In the genomic region with DNA sequence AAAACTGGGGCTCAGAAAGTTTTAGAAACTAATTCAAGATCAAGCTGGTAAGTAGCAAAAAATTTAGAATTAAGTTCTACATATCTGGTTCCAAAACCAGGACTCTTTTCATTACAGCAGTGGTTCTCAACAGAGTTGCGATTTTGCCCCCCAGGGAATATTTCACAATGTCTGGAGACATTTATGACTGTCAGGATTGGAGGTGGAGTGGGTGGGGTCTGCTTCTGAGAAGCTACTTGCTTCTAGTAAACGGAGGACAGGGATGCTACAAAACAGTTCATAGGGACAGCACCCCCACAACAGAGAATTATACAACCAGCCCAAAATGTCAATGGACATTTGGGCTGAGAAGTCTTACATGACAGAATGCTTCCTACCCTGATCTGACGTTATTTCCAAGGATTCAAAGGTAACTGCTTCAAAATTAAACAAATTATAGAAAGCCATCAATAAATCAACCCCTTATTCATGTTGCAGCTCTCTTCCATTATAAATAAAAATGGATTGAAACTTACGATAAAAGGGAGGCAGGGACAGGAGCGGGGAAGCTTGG, we compare ENCODE assay signal across 8 cellular contexts. TPM values are rescaled to one million over a fixed set of nuclear protein-coding genes. Genes with fewer than 3 reads are reported as not detected.
DNase-seq lines count a peak whose midpoint lies in the region; ATAC-seq and TF ChIP-seq lines count a peak whose summit lies in the region.

No MANE protein-coding gene starts in this region.

- H3K4me1 ChIP-seq in mesendoderm (ENCODE audit: control insufficient read depth, low read depth, low read length) (no peaks in the 10 kb centered on the region), aorta (ENCODE audit: control insufficient read depth in 1 of 2, insufficient read depth in 2 of 2, low read length in 2 of 2) (no peaks in the 10 kb centered on the region)

- no peak overlapping the region for H3K23ac ChIP-seq in mesendoderm (ENCODE audit: low read length)

- H3K27me3 Mint-ChIP-seq in CD14-positive monocyte (ENCODE audit: low read depth in 3 of 3) = peaks cover 7 to 15% (median 11%) of the 10 kb centered on the region in 3 donors

- H3K56ac ChIP-seq in mesendoderm (ENCODE audit: low read length) = no peak overlapping the region

- no peak overlapping the region for H4K8ac ChIP-seq in mesendoderm (ENCODE audit: low read depth, low read length)

- TF ChIP-seq CTCF in CD14-positive monocyte (IDR thresholded peaks at IDR 0.05) (no peak), cardiac fibroblast (IDR thresholded peaks at IDR 0.05; ENCODE audit: low read depth, low read length) (no peak)

- H3K4me2 ChIP-seq in mesendoderm (ENCODE audit: low read length) = peak overlapping the region; percentile 2

- H3K79me1 ChIP-seq in mesendoderm (ENCODE audit: low read length) = no peaks in the 10 kb centered on the region

- no peak overlapping the region for H3K18ac ChIP-seq in mesendoderm (ENCODE audit: low read length)

- no peak overlapping the region for H3K4ac ChIP-seq in mesendoderm (ENCODE audit: low read depth, low read length)

- DNase-seq in CD14-positive monocyte (ENCODE audit: low spot score) (no peak), Kasumi-1 (lab: John Stamatoyannopoulos, UW) (peak; percentile 37 to 39), cardiac fibroblast (ENCODE audit: low read depth in 2 of 2) (peak; percentile 27 to 48), mesendoderm (no peak), aorta (no peak)

- peak overlapping the region; percentile 97 to 98 for H3K4me3 Mint-ChIP-seq in CD14-positive monocyte

- no peaks in the 10 kb centered on the region for H3K36me3 Mint-ChIP-seq in CD14-positive monocyte

- H3K79me2 ChIP-seq in mesendoderm (ENCODE audit: control insufficient read depth, insufficient read depth, low read length) = no peaks in the 10 kb centered on the region

- whole genome bisulfite sequencing in mesendoderm (ENCODE audit: extremely low coverage, insufficient coverage, low lambda C conversion rate) = no CpG with 5 or more reads among the region's 5 CpGs
- 2% methylated on average over 5 of the region's 5 CpGs for WGBS in aorta, 2 donors

- H3K27ac Mint-ChIP-seq in CD14-positive monocyte = peak overlapping the region in 6 of 7 donors; percentile 90 to 95 (median 92)

- H2BK120ac ChIP-seq in mesendoderm (ENCODE audit: low read depth, low read length) = no peak overlapping the region

- H3K9me3 ChIP-seq in aorta (ENCODE audit: control insufficient read depth, low read length) = no peaks in the 10 kb centered on the region

- peaks cover 18% of the 10 kb centered on the region for H3K4me1 Mint-ChIP-seq in CD14-positive monocyte

- H3K4me3 ChIP-seq in cardiac fibroblast (replicated peaks in 1 of 2; ENCODE audit: low read depth in 2 of 2, low read length in 2 of 2) = peak overlapping the region; percentile 62 to 80
- H3K4me3 ChIP-seq in mesendoderm (ENCODE audit: low read length) = no peak overlapping the region
- peak overlapping the region; percentile 60 to 95 for H3K4me3 ChIP-seq in aorta (ENCODE audit: low read length in 2 of 2)

- ATAC-seq in aorta (ENCODE audit: low FRiP score) = no peak
- no peak for ATAC-seq in GM19035 (IDR thresholded peaks at IDR 0.05; ENCODE audit: unreplicated experiment)
- ATAC-seq in GM18873 (IDR thresholded peaks at IDR 0.05; ENCODE audit: low FRiP score, unreplicated experiment) = no peak
- no peak for ATAC-seq in HG03280 (IDR thresholded peaks at IDR 0.05; ENCODE audit: unreplicated experiment)

- H3K36me3 ChIP-seq in mesendoderm (ENCODE audit: control insufficient read depth, insufficient read depth, low read length) (no peaks in the 10 kb centered on the region), aorta (ENCODE audit: control insufficient read depth in 1 of 2, insufficient read depth in 2 of 2, low read length in 1 of 2) (no peaks in the 10 kb centered on the region)

- H3K9me3 Mint-ChIP-seq in CD14-positive monocyte = no peaks in the 10 kb centered on the region

- intact Hi-C loops in CD14-positive monocyte (cut with micrococcal nuclease) (loop anchor here in 1 of 2 donors (10.0 kb wide), 1 partner anchor 380 kb away; the partner anchor contains the start of gene GPR65), aorta (cut with DNase I) (loop anchor here in 1 of 2 donors (10.0 kb wide), 1 partner anchor 370 kb away; no protein-coding TSS in a partner anchor)

- H3K27me3 ChIP-seq in mesendoderm (ENCODE audit: insufficient read depth, low read length, poor library complexity) = no peaks in the 10 kb centered on the region
- H3K27me3 ChIP-seq in aorta (ENCODE audit: control insufficient read depth in 1 of 2, insufficient read depth in 2 of 2, low read length in 1 of 2) = no peaks in the 10 kb centered on the region

- H4K5ac ChIP-seq in mesendoderm (ENCODE audit: low read length) = no peak overlapping the region

- no peak overlapping the region for H2AK5ac ChIP-seq in mesendoderm (ENCODE audit: low read length)

- H3K9ac ChIP-seq in mesendoderm (ENCODE audit: low read length) = peak overlapping the region; percentile 82

- no peak overlapping the region for H2BK15ac ChIP-seq in mesendoderm (replicated peaks; ENCODE audit: low read depth)

- H3K27ac ChIP-seq in mesendoderm (ENCODE audit: low read depth, low read length) (no peak overlapping the region), aorta (ENCODE audit: low read depth in 1 of 2, low read length in 2 of 2) (no peak overlapping the region)

- H2BK5ac ChIP-seq in mesendoderm (ENCODE audit: low read length) = no peak overlapping the region

RNA-seq across cellular contexts. Expression of gene SPATA7, which starts 0.7 kb away (rescaled TPM):
- 1 to 10 TPM; 3.4 to 4.8 TPM for polyA plus RNA-seq in CD14-positive monocyte
- 4.0 TPM for polyA plus RNA-seq in mesendoderm (2013, experiment 1 of 2)
- 4.0 TPM for polyA plus RNA-seq in mesendoderm (2013, experiment 2 of 2)
- total RNA-seq in aorta = 10 to 100 TPM in 1 of 2 donors, 1 to 10 TPM in 1; 7.1 to 17.7 TPM
- polyA plus RNA-seq in aorta = 10 to 100 TPM in 1 of 2 donors, 1 to 10 TPM in 1; 5.5 to 14.7 TPM

Comparison
In these comparisons a context has a peak if more than half of its experiments do, and no peak if none do; other contexts are left out.
1. DNase-seq: peak in Kasumi-1 (2 of 2) and cardiac fibroblast (2 of 2); none in CD14-positive monocyte (single experiment), mesendoderm (single experiment) and aorta (0 of 2).